In the genomic region with DNA sequence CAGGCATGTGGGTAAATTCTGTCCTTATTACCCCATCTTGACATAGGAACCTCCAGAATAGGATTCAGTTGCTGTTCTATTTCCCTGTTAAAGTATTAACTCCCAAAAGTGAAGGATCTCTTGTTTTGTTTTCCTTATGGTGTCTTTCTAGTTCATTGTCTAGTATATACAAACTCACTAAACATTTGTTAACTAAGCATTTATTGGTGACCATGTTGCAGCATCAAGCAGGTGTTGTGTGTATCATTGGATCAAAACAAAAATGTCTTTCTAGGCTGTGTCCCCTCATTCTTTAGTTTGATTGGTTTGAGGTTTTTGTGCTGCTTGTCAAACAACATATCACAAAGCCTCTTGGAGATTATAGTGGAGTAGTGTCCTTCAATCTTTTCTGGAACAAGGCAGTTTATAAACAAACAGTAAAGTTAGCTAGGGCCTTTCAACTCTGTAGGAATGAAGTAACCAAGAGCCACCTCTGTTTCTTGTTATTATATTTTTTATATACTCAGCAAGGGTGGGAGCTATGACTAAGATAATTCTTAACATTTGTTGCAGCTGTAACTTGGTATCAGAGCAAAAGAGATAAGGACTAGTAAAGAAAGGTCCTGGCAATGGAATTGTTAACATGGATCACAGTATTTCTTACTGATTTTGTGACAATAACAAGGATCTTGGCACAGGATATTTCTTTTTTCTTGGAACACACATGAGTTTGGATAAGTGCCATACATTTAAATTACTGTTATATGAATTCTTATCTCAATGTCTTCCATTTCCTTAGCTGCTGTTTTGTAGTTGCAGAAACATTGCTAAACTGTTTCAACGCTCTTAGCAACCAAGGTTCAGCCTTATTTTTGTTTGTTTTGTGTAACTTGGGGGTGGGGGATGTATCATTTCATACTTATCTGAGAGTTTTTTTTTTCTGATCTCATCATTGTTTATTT, we compare ENCODE assay signal across 9 cellular contexts. TPM values are rescaled to one million over a fixed set of nuclear protein-coding genes. Genes with fewer than 3 reads are reported as not detected.
DNase-seq lines count a peak whose midpoint lies in the region; ATAC-seq and TF ChIP-seq lines count a peak whose summit lies in the region.
"Had no signal": no experiment of that assay in that cellular context is flagged by ENCODE, and none has a peak within 500 bp of the region (broad histone marks: within the 10 kb centered on the region; RNA-seq: fewer than 3 reads in every experiment).

No MANE protein-coding gene starts in this region.

- no peaks in the 10 kb centered on the region for H3K27me3 ChIP-seq in CD4-positive, CD25-positive, alpha-beta regulatory T cell (ENCODE audit: control insufficient read depth, insufficient read depth, low read length)
- H3K27me3 ChIP-seq in SJSA1 (replicated peaks) (no peaks in the 10 kb centered on the region), fibroblast of lung (ENCODE audit: control insufficient read depth, insufficient read depth, low read length) (no peaks in the 10 kb centered on the region)

- no peak overlapping the region for H3K4me3 Mint-ChIP-seq in CD4-positive, CD25-positive, alpha-beta regulatory T cell
- H3K4me3 Mint-ChIP-seq in natural killer cell treated with Interleukin-12 subunit alpha and Interleukin-12 subunit beta and Interleukin-15 and Interleukin-18, amount 100 ng/mL, for 72 hours = no peak overlapping the region

- H3K27me3 Mint-ChIP-seq in CD4-positive, CD25-positive, alpha-beta regulatory T cell = no peaks in the 10 kb centered on the region
- H3K27me3 Mint-ChIP-seq in natural killer cell treated with Interleukin-12 subunit alpha and Interleukin-12 subunit beta and Interleukin-15 and Interleukin-18, amount 100 ng/mL, for 72 hours = no peaks in the 10 kb centered on the region

- H3K36me3 Mint-ChIP-seq in CD4-positive, CD25-positive, alpha-beta regulatory T cell = peaks cover 20% of the 10 kb centered on the region
- H3K36me3 Mint-ChIP-seq in natural killer cell treated with Interleukin-12 subunit alpha and Interleukin-12 subunit beta and Interleukin-15 and Interleukin-18, amount 100 ng/mL, for 72 hours = peaks cover 4% of the 10 kb centered on the region

- H3K4me1 Mint-ChIP-seq in CD4-positive, CD25-positive, alpha-beta regulatory T cell = peaks cover 22 to 48% (median 42%) of the 10 kb centered on the region in 4 donors
- peaks cover 12 to 15% of the 10 kb centered on the region in 2 donors for H3K4me1 Mint-ChIP-seq in natural killer cell treated with Interleukin-12 subunit alpha and Interleukin-12 subunit beta and Interleukin-15 and Interleukin-18, amount 100 ng/mL, for 72 hours (ENCODE audit: low read depth in 2 of 2)

- peak overlapping the region; percentile 50 for H3K27ac ChIP-seq in CD4-positive, CD25-positive, alpha-beta regulatory T cell (ENCODE audit: insufficient read depth, low read length, poor library complexity, severe bottlenecking)
- H3K27ac ChIP-seq in SJSA1 = peak overlapping the region; percentile 79
- peak overlapping the region; percentile 77 for H3K27ac ChIP-seq in fibroblast of lung (ENCODE audit: insufficient read depth, low read length)

- H3K4me1 ChIP-seq in CD4-positive, CD25-positive, alpha-beta regulatory T cell (ENCODE audit: control insufficient read depth, insufficient read depth, low read length, poor library complexity, severe bottlenecking) = no peaks in the 10 kb centered on the region
- peaks cover 53% of the 10 kb centered on the region for H3K4me1 ChIP-seq in SJSA1 (replicated peaks)
- H3K4me1 ChIP-seq in fibroblast of lung (ENCODE audit: control insufficient read depth, extremely low read depth, insufficient read depth, low read length) = peaks cover 28% of the 10 kb centered on the region

- H3K36me3 ChIP-seq in CD4-positive, CD25-positive, alpha-beta regulatory T cell (ENCODE audit: control insufficient read depth, insufficient read depth, low read length) = peaks cover 14% of the 10 kb centered on the region
- H3K36me3 ChIP-seq in SJSA1 (peaks cover 3% of the 10 kb centered on the region; the same call in 1 of the 2 replicates), fibroblast of lung (ENCODE audit: control insufficient read depth, insufficient read depth, low read length) (no peaks in the 10 kb centered on the region)

- no peak overlapping the region for H3K4me3 ChIP-seq in CD4-positive, CD25-positive, alpha-beta regulatory T cell (ENCODE audit: low read depth, low read length)
- H3K4me3 ChIP-seq in SJSA1 (no peak overlapping the region), fibroblast of lung (replicated peaks in 1 of 4; ENCODE audit: control extremely low read depth in 1 of 4, insufficient read depth in 1 of 4, low read depth in 3 of 4, low read length in 4 of 4) (no peak overlapping the region)

- H3K27ac Mint-ChIP-seq in CD4-positive, CD25-positive, alpha-beta regulatory T cell = peak overlapping the region; percentile 61 to 89 (median 68)
- H3K27ac Mint-ChIP-seq in natural killer cell treated with Interleukin-12 subunit alpha and Interleukin-12 subunit beta and Interleukin-15 and Interleukin-18, amount 100 ng/mL, for 72 hours = peak overlapping the region; percentile 51 to 63

- H2AFZ ChIP-seq in fibroblast of lung (ENCODE audit: low read length) = no peak overlapping the region

- DNase-seq in CD4-positive, CD25-positive, alpha-beta regulatory T cell = peak in 1 of 3 donors; percentile 30
- DNase-seq in SJSA1 (ENCODE audit: low read depth in 1 of 2, low spot score in 2 of 2) (peak in 1 of 2 experiments; percentile 65), fibroblast of lung (ENCODE audit: low read depth in 2 of 2) (peak; percentile 67 to 89), GM13977 (ENCODE audit: low spot score) (no peak), islet precursor cell (no peak)
- DNase-seq in natural killer cell treated with Interleukin-12 subunit alpha and Interleukin-12 subunit beta and Interleukin-15 and Interleukin-18, amount 100 ng/mL, for 72 hours (ENCODE audit: low spot score) = no peak
- DNase-seq: GOT3 had no signal

- H3K9ac ChIP-seq in fibroblast of lung (ENCODE audit: insufficient read depth, low read length) = no peak overlapping the region

- no peaks in the 10 kb centered on the region for H4K20me1 ChIP-seq in fibroblast of lung (ENCODE audit: control insufficient read depth, extremely low read depth, insufficient read depth, low read length)

- H3K9me3 Mint-ChIP-seq in CD4-positive, CD25-positive, alpha-beta regulatory T cell = no peaks in the 10 kb centered on the region
- no peaks in the 10 kb centered on the region for H3K9me3 Mint-ChIP-seq in natural killer cell treated with Interleukin-12 subunit alpha and Interleukin-12 subunit beta and Interleukin-15 and Interleukin-18, amount 100 ng/mL, for 72 hours

- peak in 1 of 2 donors; percentile 43 for ATAC-seq in CD4-positive, CD25-positive, alpha-beta regulatory T cell (ENCODE audit: low read depth in 2 of 2)
- ATAC-seq in natural killer cell treated with Interleukin-12 subunit alpha and Interleukin-12 subunit beta and Interleukin-15 and Interleukin-18, amount 100 ng/mL, for 72 hours = no peak
- ATAC-seq in esophagus mucosa (no peak), GM18502 (IDR thresholded peaks at IDR 0.05; ENCODE audit: poor library complexity, unreplicated experiment) (no peak)

- TF ChIP-seq CTCF in fibroblast of lung (conservative IDR thresholded peaks at IDR 0.05 in 1 of 2, IDR thresholded peaks at IDR 0.05 in 1 of 2; ENCODE audit: low read depth in 1 of 2, low read length in 2 of 2) (no peak), GM13977 (IDR thresholded peaks at IDR 0.05; ENCODE audit: extremely low read depth, insufficient read depth, missing control alignments) (no peak)

- peak overlapping the region; percentile 21 for H3K4me2 ChIP-seq in fibroblast of lung (ENCODE audit: extremely low read depth, insufficient read depth, low read length)

- peaks cover 27% of the 10 kb centered on the region for H3K79me2 ChIP-seq in fibroblast of lung (ENCODE audit: control insufficient read depth, insufficient read depth, low read length)

- H3K9me3 ChIP-seq in CD4-positive, CD25-positive, alpha-beta regulatory T cell (ENCODE audit: control insufficient read depth in 2 of 2, low read length in 2 of 2) = no peaks in the 10 kb centered on the region
- no peaks in the 10 kb centered on the region for H3K9me3 ChIP-seq in SJSA1 (replicated peaks)
- no peaks in the 10 kb centered on the region for H3K9me3 ChIP-seq in fibroblast of lung (ENCODE audit: control insufficient read depth, insufficient read depth, low read depth, low read length)

- in situ Hi-C loops in GM13977 (cut with MboI; ENCODE audit: low pct_unique_long_range_greater_than_20kb, low sequenced_read_pairs, unreplicated experiment) = no loop called here

RNA-seq across cellular contexts. Expression of a gene that starts 49.3 kb away (rescaled TPM):
- 68.2 TPM for total RNA-seq in CD4-positive, CD25-positive, alpha-beta regulatory T cell
- polyA plus RNA-seq in CD4-positive, CD25-positive, alpha-beta regulatory T cell = 10 to 100 TPM; 28.3 to 41.2 (median 32.5) TPM
- 41.1 and 71.4 TPM in 2 replicates for total RNA-seq in SJSA1 (2014; rRNA removed; shearing (Covaris generic))
- total RNA-seq in fibroblast of lung (30.6 and 35.3 TPM in 2 replicates), esophagus mucosa (83.5 TPM)
- 19.8 and 33.7 TPM in 2 replicates for polyA plus RNA-seq in fibroblast of lung
- 17.5 and 30.2 TPM in 2 replicates for polyA plus RNA-seq in fibroblast of lung (2012)
- 5.1 and 8.0 TPM in 2 replicates for polyA minus RNA-seq in fibroblast of lung (ENCODE audit: low replicate concordance)
- 10 to 100 TPM; 55.4 to 63.5 TPM for total RNA-seq in natural killer cell treated with Interleukin-12 subunit alpha and Interleukin-12 subunit beta and Interleukin-15 and Interleukin-18, amount 100 ng/mL, for 72 hours

Comparison
In these comparisons a context has a peak if more than half of its experiments do, and no peak if none do; other contexts are left out.
1. DNase-seq: peak in fibroblast of lung (2 of 2); none in natural killer cell treated with Interleukin-12 subunit alpha and Interleukin-12 subunit beta and Interleukin-15 and Interleukin-18, amount 100 ng/mL, for 72 hours (single experiment), GM13977 (single experiment) and islet precursor cell (single experiment).
2. Peak in every context shown above with its lines, with median percentiles within 50 percentile points of each other: H3K27ac ChIP-seq.